ENCODE assay signal across 7 cellular contexts in genomic region chr15:52256930-52257733, GRCh38. TPM values are rescaled to one million over a fixed set of nuclear protein-coding genes. Genes with fewer than 3 reads are reported as not detected.
DNase-seq lines count a peak whose midpoint lies in the region; ATAC-seq and TF ChIP-seq lines count a peak whose summit lies in the region.

No MANE protein-coding gene starts in this region.

- peak; percentile 48 for DNase-seq in G401 (ENCODE audit: low spot score)
- DNase-seq in NCI-H524 (lab: John Stamatoyannopoulos, UW), result peak; percentile 57 to 58
- DNase-seq in dorsolateral prefrontal cortex, result no peak
- DNase-seq in gastrocnemius medialis, result no peak
- no peak for DNase-seq in NCI-H510A (lab: John Stamatoyannopoulos, UW)

- intact Hi-C loops in dorsolateral prefrontal cortex (cut with DNase I) (loop anchor here (2.0 to 10.0 kb wide), 8 partner anchors 75 to 480 kb away; partner anchors contain the start of genes ARPP19 (in 2 of the 2) and MYO5A (in 2 of the 2)), gastrocnemius medialis (cut with DNase I; ENCODE audit: low total_unique reads) (loop anchor here (1.0 to 10.0 kb wide), 6 partner anchors 80 to 478 kb away; partner anchors contain the start of gene MYO5A)

- 70 to 80% methylated on average over 4 to 5 of the region's 10 CpGs for WGBS in gastroesophageal sphincter (ENCODE audit: low coverage in 1 of 2), 2 donors

- no peak for TF ChIP-seq CTCF in dorsolateral prefrontal cortex (IDR thresholded peaks at IDR 0.05 in 54 of 56, conservative IDR thresholded peaks at IDR 0.05 in 2 of 56; ENCODE audit: low read depth in 1 of 56, partially characterized antibody in 56 of 56)
- no peak for TF ChIP-seq CTCF in gastrocnemius medialis (IDR thresholded peaks at IDR 0.05 in 4 of 5, conservative IDR thresholded peaks at IDR 0.05 in 1 of 5)
- TF ChIP-seq CTCF in gastroesophageal sphincter (IDR thresholded peaks at IDR 0.05), result no peak

- no peaks in the 10 kb centered on the region for H3K27me3 ChIP-seq in dorsolateral prefrontal cortex
- no peaks in the 10 kb centered on the region for H3K27me3 ChIP-seq in gastrocnemius medialis
- H3K27me3 ChIP-seq in gastroesophageal sphincter, result no peaks in the 10 kb centered on the region

- no peaks in the 10 kb centered on the region for H3K9me3 ChIP-seq in gastrocnemius medialis
- no peaks in the 10 kb centered on the region for H3K9me3 ChIP-seq in gastroesophageal sphincter

- TF ChIP-seq EP300 in gastroesophageal sphincter (IDR thresholded peaks at IDR 0.05), result no peak

- H3K4me3 ChIP-seq in dorsolateral prefrontal cortex (peak overlapping the region in 4 of 59 donors; percentile 30 to 47 (median 34)), gastrocnemius medialis (peak overlapping the region in 1 of 4 donors; percentile 48), gastroesophageal sphincter (no peak overlapping the region)

- H3K27ac ChIP-seq in dorsolateral prefrontal cortex (peak overlapping the region in 51 of 59 donors; percentile 0 to 86 (median 52)), gastrocnemius medialis (peak overlapping the region; percentile 35 to 55 (median 46)), gastroesophageal sphincter (peak overlapping the region in 2 of 4 donors; percentile 22 to 30)

- TF ChIP-seq POLR2A in gastrocnemius medialis (IDR thresholded peaks at IDR 0.05), result no peak
- TF ChIP-seq POLR2A in gastroesophageal sphincter (IDR thresholded peaks at IDR 0.05), result no peak

- ATAC-seq in gastrocnemius medialis, result peak; percentile 35 to 51
- ATAC-seq in GM19324 (IDR thresholded peaks at IDR 0.05; ENCODE audit: low FRiP score, unreplicated experiment), result no peak
- no peak for ATAC-seq in gastroesophageal sphincter

- H3K4me1 ChIP-seq in gastrocnemius medialis (peaks cover 19 to 21% of the 10 kb centered on the region in 2 donors), gastroesophageal sphincter (peaks cover under 1 to 25% (median 7%) of the 10 kb centered on the region in 3 donors)

- in situ Hi-C loops in G401 (cut with HindIII; ENCODE audit: low sequenced_read_pairs), result no loop called here
- in situ Hi-C loops in gastrocnemius medialis (cut with MboI; ENCODE audit: low sequenced_read_pairs in 4 of 4), result loop anchor here in 2 of 4 donors (10.0 kb wide), 1 partner anchor 478 kb away; no protein-coding TSS in a partner anchor

- H3K36me3 ChIP-seq in gastrocnemius medialis, result no peaks in the 10 kb centered on the region
- peaks cover 0 to 6% of the 10 kb centered on the region in 2 donors for H3K36me3 ChIP-seq in gastroesophageal sphincter

RNA-seq across cellular contexts. Expression of gene MYO5C, which starts 38.5 kb away (rescaled TPM):
- total RNA-seq in G401 (2014; rRNA removed; shearing (Covaris generic)), result 1.3 and 4.2 TPM in 2 replicates
- total RNA-seq in dorsolateral prefrontal cortex (10 to 100 TPM in 100 of 120 experiments, 1 to 10 TPM in 20; 5.9 to 29.2 (median 12.9) TPM), gastrocnemius medialis (1 to 10 TPM; 1.2 to 4.3 (median 2.9) TPM), gastroesophageal sphincter (10 to 100 TPM in 3 of 4 donors, 1 to 10 TPM in 1; 2.6 to 12.3 (median 10.2) TPM)

Comparison
In these comparisons a context has a peak if more than half of its experiments do, and no peak if none do; other contexts are left out.
1. DNase-seq: peak in G401 (single experiment) and NCI-H524 (2 of 2); none in dorsolateral prefrontal cortex (0 of 10), gastrocnemius medialis (0 of 2) and NCI-H510A (single experiment).
2. ATAC-seq: peak in gastrocnemius medialis (2 of 2); none in GM19324 (single experiment) and gastroesophageal sphincter (single experiment).